8 cellular contexts compared by ENCODE assay signal in genomic region chr17:7579839-7580630, GRCh38. TPM values are rescaled to one million over a fixed set of nuclear protein-coding genes. Genes with fewer than 3 reads are reported as not detected.
DNase-seq lines count a peak whose midpoint lies in the region; ATAC-seq and TF ChIP-seq lines count a peak whose summit lies in the region.

No MANE protein-coding gene starts in this region.

- no peaks in the 10 kb centered on the region for H3K27me3 ChIP-seq in liver (ENCODE audit: control insufficient read depth in 4 of 4, insufficient read depth in 4 of 4, low read length in 3 of 4)
- H3K27me3 ChIP-seq in tibial artery: no peaks in the 10 kb centered on the region

- WGBS in liver: 75% methylated on average over 14 of the region's 14 CpGs

- no peaks in the 10 kb centered on the region for H3K27me3 Mint-ChIP-seq in activated T-helper 17 cell treated with anti-CD3 and anti-CD28 coated beads, Interleukin-2, amount 50 U/mL, for 72 hours

- H3K4me3 Mint-ChIP-seq in activated T-helper 17 cell treated with anti-CD3 and anti-CD28 coated beads, Interleukin-2, amount 50 U/mL, for 72 hours: peak overlapping the region; percentile 96

- H3K36me3 Mint-ChIP-seq in activated T-helper 17 cell treated with anti-CD3 and anti-CD28 coated beads, Interleukin-2, amount 50 U/mL, for 72 hours (ENCODE audit: low read depth): peaks cover 88% of the 10 kb centered on the region

- H3K9me3 ChIP-seq in liver (ENCODE audit: control insufficient read depth in 4 of 4, low read length in 3 of 4) (no peaks in the 10 kb centered on the region), tibial artery (no peaks in the 10 kb centered on the region)

- H3K27ac ChIP-seq in liver (ENCODE audit: low read depth in 1 of 2, low read length in 2 of 2) (peak overlapping the region; percentile 82 to 96), tibial artery (peak overlapping the region; percentile 85 to 92)

- no peak for TF ChIP-seq CTCF in liver (IDR thresholded peaks at IDR 0.05; ENCODE audit: low read depth, low read length, missing input control)
- TF ChIP-seq CTCF in tibial artery (IDR thresholded peaks at IDR 0.05): no peak

- peaks cover 20 to 31% (median 31%) of the 10 kb centered on the region in 4 donors for H3K36me3 ChIP-seq in liver (ENCODE audit: control insufficient read depth in 4 of 4, insufficient read depth in 3 of 4, low read depth in 1 of 4, low read length in 3 of 4)
- peaks cover 38 to 46% (median 42%) of the 10 kb centered on the region in 3 donors for H3K36me3 ChIP-seq in tibial artery

- no peak for TF ChIP-seq RAD21 in liver (IDR thresholded peaks at IDR 0.05)

- peak overlapping the region; percentile 95 for H3K27ac Mint-ChIP-seq in activated T-helper 17 cell treated with anti-CD3 and anti-CD28 coated beads, Interleukin-2, amount 50 U/mL, for 72 hours

- peak; percentile 3 for ATAC-seq in activated T-helper 17 cell treated with anti-CD3 and anti-CD28 coated beads, Interleukin-2, amount 50 U/mL, for 72 hours (replicated peaks)
- ATAC-seq in HG03039 (IDR thresholded peaks at IDR 0.05; ENCODE audit: unreplicated experiment): no peak
- ATAC-seq in GM18858 (IDR thresholded peaks at IDR 0.05; ENCODE audit: unreplicated experiment): no peak
- no peak for ATAC-seq in HG02642 (IDR thresholded peaks at IDR 0.05; ENCODE audit: poor library complexity, unreplicated experiment)

- H3K4me3 ChIP-seq in liver (ENCODE audit: low read depth in 1 of 3, low read length in 3 of 3) (peak overlapping the region; percentile 25 to 43 (median 36)), tibial artery (peak overlapping the region; percentile 25 to 44)

- no peaks in the 10 kb centered on the region for H3K9me3 Mint-ChIP-seq in activated T-helper 17 cell treated with anti-CD3 and anti-CD28 coated beads, Interleukin-2, amount 50 U/mL, for 72 hours

- peak overlapping the region; percentile 20 to 21 for H3K9ac ChIP-seq in liver (ENCODE audit: low read depth in 1 of 2, low read length in 2 of 2)

- H3K4me1 Mint-ChIP-seq in activated T-helper 17 cell treated with anti-CD3 and anti-CD28 coated beads, Interleukin-2, amount 50 U/mL, for 72 hours: peaks cover 44% of the 10 kb centered on the region

- intact Hi-C loops in tibial artery (cut with DNase I; ENCODE audit: low total_unique reads): no loop called here

- DNase-seq in activated effector memory CD4-positive, alpha-beta T cell treated with anti-CD3 and anti-CD28 coated beads, Interleukin-2, amount 50 U/mL, for 16 hours: peak; percentile 71
- no peak for DNase-seq in activated effector memory CD4-positive, alpha-beta T cell treated with Interleukin-2 at 50 U/mL for 16 hours
- DNase-seq in tibial artery: no peak

- H3K4me1 ChIP-seq in liver (ENCODE audit: control insufficient read depth in 4 of 4, insufficient read depth in 4 of 4, low read length in 3 of 4) (peaks cover 21 to 74% (median 52%) of the 10 kb centered on the region in 4 donors), tibial artery (peaks cover 10 to 63% (median 56%) of the 10 kb centered on the region in 4 donors)

TF ChIP-seq in liver, 16 proteins besides CTCF, POLR2A, EP300 and RAD21:
- TF ChIP-seq EGR1 (IDR thresholded peaks at IDR 0.05; ENCODE audit: low read depth in 2 of 2) (no peak), RXRA (IDR thresholded peaks at IDR 0.05) (no peak), SP1 (IDR thresholded peaks at IDR 0.05) (no peak)

RNA-seq across cellular contexts. Expression of gene CD68, which starts 0.6 kb away (rescaled TPM):
- total RNA-seq in activated T-helper 17 cell treated with anti-CD3 and anti-CD28 coated beads, Interleukin-2, amount 50 U/mL, for 72 hours: 10 to 100 TPM; 17.5 to 51.8 TPM
- total RNA-seq in liver: 10 to 100 TPM; 15.8 to 50.4 TPM
- 10 to 100 TPM; 14.2 to 88.6 TPM for polyA plus RNA-seq in liver

RNA-seq across cellular contexts. Expression of gene MPDU1, which starts 3.6 kb away (rescaled TPM):
- total RNA-seq in activated T-helper 17 cell treated with anti-CD3 and anti-CD28 coated beads, Interleukin-2, amount 50 U/mL, for 72 hours: 10 to 100 TPM; 58.3 to 96.4 TPM
- total RNA-seq in liver: 100 to 1,000 TPM in 1 of 2 donors, 10 to 100 TPM in 1; 71.6 to 111 TPM
- 100 to 1,000 TPM in 1 of 2 donors, 10 to 100 TPM in 1; 55.3 to 136 TPM for polyA plus RNA-seq in liver

RNA-seq across cellular contexts. Expression of gene SOX15, which starts 9.9 kb away (rescaled TPM):
- under 1 TPM in 1 of 2 donors, not detected in 1; 0.90 TPM for total RNA-seq in activated T-helper 17 cell treated with anti-CD3 and anti-CD28 coated beads, Interleukin-2, amount 50 U/mL, for 72 hours
- under 1 TPM in 1 of 2 donors, not detected in 1; 0.17 TPM for total RNA-seq in liver
- under 1 TPM; 0.06 to 0.33 TPM for polyA plus RNA-seq in liver

RNA-seq across cellular contexts. Expression of gene SENP3, which starts 18.3 kb away (rescaled TPM):
- 10 to 100 TPM; 28.9 to 59.3 TPM for total RNA-seq in activated T-helper 17 cell treated with anti-CD3 and anti-CD28 coated beads, Interleukin-2, amount 50 U/mL, for 72 hours
- total RNA-seq in liver: 10 to 100 TPM; 21.3 to 29.2 TPM
- polyA plus RNA-seq in liver: 10 to 100 TPM in 1 of 2 donors, 1 to 10 TPM in 1; 4.9 to 18.2 TPM

RNA-seq across cellular contexts. Expression of gene TNFSF13, which starts 21.5 kb away (rescaled TPM):
- 1 to 10 TPM; 1.5 to 1.9 TPM for total RNA-seq in activated T-helper 17 cell treated with anti-CD3 and anti-CD28 coated beads, Interleukin-2, amount 50 U/mL, for 72 hours
- 1 to 10 TPM; 1.4 to 4.6 TPM for total RNA-seq in liver
- 1 to 10 TPM; 4.4 to 9.3 TPM for polyA plus RNA-seq in liver
